Comparison of ENCODE assay signal across 8 cellular contexts in the genomic region with DNA sequence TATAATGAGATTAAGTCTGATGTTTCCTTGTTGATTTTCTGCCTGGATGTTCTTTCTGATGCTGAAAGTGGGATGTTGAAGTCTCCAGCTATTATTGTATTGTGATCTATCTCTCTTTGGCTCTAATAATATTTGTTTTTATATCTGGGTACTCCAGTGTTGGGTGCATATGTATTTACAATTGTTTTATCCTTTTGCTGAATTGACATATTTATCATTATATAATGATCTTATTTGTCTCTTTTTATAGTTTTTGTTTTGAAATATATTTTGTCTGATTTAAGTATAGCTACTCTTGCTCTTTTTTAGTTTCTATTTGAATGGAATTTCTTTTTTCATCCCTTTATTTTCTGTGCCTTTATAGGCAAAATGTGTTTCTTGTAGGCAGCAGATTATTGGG.
"Had no signal": no experiment of that assay in that cellular context is flagged by ENCODE, and none has a peak within 500 bp of the region (broad histone marks: within the 10 kb centered on the region; RNA-seq: fewer than 3 reads in every experiment).

No MANE protein-coding gene starts in this region.

- H3K4me1 ChIP-seq: HAP-1 had no signal

- H3K4me3 ChIP-seq: GM23248, HAP-1 had no signal

- H2AFZ ChIP-seq: GM23248 had no signal

- H3K27ac ChIP-seq: GM23248, HL-60 had no signal

- H3K9me3 ChIP-seq: HAP-1 had no signal

- ATAC-seq: HCT116 had no signal

- DNase-seq: GM23248, GOT3, H7, HFFc6, KG1 had no signal

- H3K9ac ChIP-seq: GM23248 had no signal

- H3K36me3 ChIP-seq: HAP-1 had no signal
